8 cellular contexts compared by ENCODE assay signal in genomic region chr11:925158-925495, GRCh38.
DNase-seq lines count a peak whose midpoint lies in the region; ATAC-seq, FAIRE-seq and TF ChIP-seq lines count a peak whose summit lies in the region.

No MANE protein-coding gene starts in this region.

- peaks cover 10% of the 10 kb centered on the region for H3K4me1 ChIP-seq in rectal smooth muscle tissue (ENCODE audit: control insufficient read depth, insufficient read depth, low read length)

- H3K9ac ChIP-seq in rectal smooth muscle tissue (ENCODE audit: low read length): no peak overlapping the region

- CTCF ChIA-PET in RWPE1 (lab: Yijun Ruan, JAX): interaction anchor here (0.5 to 1.0 kb wide), 5 partner anchors 8 to 392 kb away, joined by 3 to 4 read pairs (median 3); no protein-coding TSS in a partner anchor

- H3K4me3 ChIP-seq in GM06990 (replicated peaks; ENCODE audit: low read depth, low read length) (peak overlapping the region; percentile 49), foreskin fibroblast (ENCODE audit: low read depth in 1 of 2, low read length in 2 of 2) (peak overlapping the region; percentile 38 to 40), rectal smooth muscle tissue (ENCODE audit: low read length) (peak overlapping the region; percentile 58)

- no peak for ATAC-seq in GM19397 (IDR thresholded peaks at IDR 0.05; ENCODE audit: unreplicated experiment)

- H3K36me3 ChIP-seq in GM06990 (ENCODE audit: control insufficient read depth, insufficient read depth, low read length): no peaks in the 10 kb centered on the region
- no peaks in the 10 kb centered on the region for H3K36me3 ChIP-seq in rectal smooth muscle tissue (ENCODE audit: control insufficient read depth, insufficient read depth, low read length)

- POLR2A ChIA-PET in RWPE1 (lab: Yijun Ruan, JAX; ENCODE audit: low non-redundant PET): interaction anchor here (0.6 kb wide), 1 partner anchor 126 kb away, joined by 4 read pairs; no protein-coding TSS in a partner anchor

- peak overlapping the region; percentile 88 for H3K27ac ChIP-seq in RWPE1
- H3K27ac ChIP-seq in rectal smooth muscle tissue (ENCODE audit: low read depth, low read length): peak overlapping the region; percentile 81

- H3K27me3 ChIP-seq in GM06990 (replicated peaks; ENCODE audit: control insufficient read depth, insufficient read depth, low read length) (no peaks in the 10 kb centered on the region), rectal smooth muscle tissue (ENCODE audit: control insufficient read depth, insufficient read depth, low read length) (no peaks in the 10 kb centered on the region)

- no peak for TF ChIP-seq CTCF in GM06990 (IDR thresholded peaks at IDR 0.05; ENCODE audit: insufficient read depth, low read length, poor library complexity, severe bottlenecking)
- TF ChIP-seq CTCF in RWPE1 (conservative IDR thresholded peaks at IDR 0.05; ENCODE audit: low read depth): no peak
- no peak for TF ChIP-seq CTCF in foreskin fibroblast (IDR thresholded peaks at IDR 0.05; ENCODE audit: low read depth, low read length)

- TF ChIP-seq POLR2A in H54 (IDR thresholded peaks at IDR 0.05; ENCODE audit: low read depth, low read length): no peak

- DNase-seq in GM06990 (ENCODE audit: extremely low read depth, insufficient read length): no peak
- DNase-seq in RWPE1 (ENCODE audit: low spot score): no peak
- no peak for DNase-seq in foreskin fibroblast
- no peak for DNase-seq in 8988T
- DNase-seq in NCI-H146 (lab: John Stamatoyannopoulos, UW): no peak
- DNase-seq in H54 (ENCODE audit: insufficient read length, low spot score): no peak

- no peak for FAIRE-seq in H54 (lab: Jason Lieb, UNC)
